Comparison of ENCODE assay signal across 1 cellular context in the genomic region with DNA sequence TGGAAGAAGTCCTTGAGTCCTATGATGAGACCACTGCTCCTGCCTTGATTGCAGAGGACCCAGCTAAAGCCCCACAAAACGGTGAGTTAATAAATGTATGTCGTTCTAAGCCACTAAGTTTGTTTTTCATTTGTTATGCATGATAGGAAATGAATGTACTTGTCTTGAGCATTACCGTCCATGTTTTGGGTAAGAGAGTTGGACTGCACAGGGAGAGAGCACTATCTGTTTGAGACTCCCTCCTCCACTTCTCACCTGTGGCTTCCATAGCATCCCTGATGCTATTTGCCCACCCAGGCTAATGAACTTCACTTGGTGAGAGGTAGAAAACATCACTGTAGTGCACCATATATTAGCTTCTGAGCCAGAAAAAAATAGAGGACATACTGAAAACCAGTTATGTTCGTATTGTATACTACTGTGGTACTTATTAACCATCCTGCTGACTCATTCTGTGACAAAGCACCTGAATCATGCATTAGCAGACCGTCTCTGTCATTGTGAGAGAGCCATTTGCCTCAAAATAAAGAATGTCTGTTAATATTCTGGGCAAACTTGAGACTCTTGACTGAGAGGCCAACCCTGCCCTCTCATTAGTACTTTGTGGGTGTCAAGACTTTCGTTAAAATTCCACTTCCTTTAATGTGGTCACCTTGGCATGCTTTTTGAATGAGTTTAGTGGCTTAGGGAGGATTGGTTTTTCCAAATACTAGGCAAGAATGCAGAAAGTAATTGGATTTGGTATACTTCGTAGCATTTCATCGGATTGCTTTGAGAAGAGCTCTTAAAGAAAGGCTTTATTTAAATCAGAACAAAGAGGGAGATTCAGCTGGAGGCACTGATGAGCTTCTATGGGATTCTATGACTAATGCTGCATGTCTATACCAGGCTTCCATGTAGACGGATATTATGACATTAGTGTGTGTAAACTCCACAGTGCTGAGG.
TF ChIP-seq lines count a peak whose summit lies in the region.

No MANE protein-coding gene starts in this region.

TF ChIP-seq in HCT116, 20 proteins besides CTCF, POLR2A, EP300 and RAD21 (continued from another document):
- TF ChIP-seq, protein P1, sequence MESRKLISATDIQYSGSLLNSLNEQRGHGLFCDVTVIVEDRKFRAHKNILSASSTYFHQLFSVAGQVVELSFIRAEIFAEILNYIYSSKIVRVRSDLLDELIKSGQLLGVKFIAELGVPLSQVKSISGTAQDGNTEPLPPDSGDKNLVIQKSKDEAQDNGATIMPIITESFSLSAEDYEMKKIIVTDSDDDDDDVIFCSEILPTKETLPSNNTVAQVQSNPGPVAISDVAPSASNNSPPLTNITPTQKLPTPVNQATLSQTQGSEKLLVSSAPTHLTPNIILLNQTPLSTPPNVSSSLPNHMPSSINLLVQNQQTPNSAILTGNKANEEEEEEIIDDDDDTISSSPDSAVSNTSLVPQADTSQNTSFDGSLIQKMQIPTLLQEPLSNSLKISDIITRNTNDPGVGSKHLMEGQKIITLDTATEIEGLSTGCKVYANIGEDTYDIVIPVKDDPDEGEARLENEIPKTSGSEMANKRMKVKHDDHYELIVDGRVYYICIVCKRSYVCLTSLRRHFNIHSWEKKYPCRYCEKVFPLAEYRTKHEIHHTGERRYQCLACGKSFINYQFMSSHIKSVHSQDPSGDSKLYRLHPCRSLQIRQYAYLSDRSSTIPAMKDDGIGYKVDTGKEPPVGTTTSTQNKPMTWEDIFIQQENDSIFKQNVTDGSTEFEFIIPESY (IDR thresholded peaks at IDR 0.05; ENCODE audit: extremely low read depth, insufficient replicate concordance, low read length), result no peak
- TF ChIP-seq ELF1 (IDR thresholded peaks at IDR 0.05; ENCODE audit: borderline replicate concordance, low read depth) (no peak), ZNF274 (IDR thresholded peaks at IDR 0.05; ENCODE audit: low read depth, low read length) (no peak), SIN3A (IDR thresholded peaks at IDR 0.05; ENCODE audit: low read depth) (no peak)
- TF ChIP-seq, protein P2, sequence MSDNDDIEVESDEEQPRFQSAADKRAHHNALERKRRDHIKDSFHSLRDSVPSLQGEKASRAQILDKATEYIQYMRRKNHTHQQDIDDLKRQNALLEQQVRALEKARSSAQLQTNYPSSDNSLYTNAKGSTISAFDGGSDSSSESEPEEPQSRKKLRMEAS (IDR thresholded peaks at IDR 0.05), result no peak
